17 cellular contexts compared by ENCODE assay signal in the genomic region with DNA sequence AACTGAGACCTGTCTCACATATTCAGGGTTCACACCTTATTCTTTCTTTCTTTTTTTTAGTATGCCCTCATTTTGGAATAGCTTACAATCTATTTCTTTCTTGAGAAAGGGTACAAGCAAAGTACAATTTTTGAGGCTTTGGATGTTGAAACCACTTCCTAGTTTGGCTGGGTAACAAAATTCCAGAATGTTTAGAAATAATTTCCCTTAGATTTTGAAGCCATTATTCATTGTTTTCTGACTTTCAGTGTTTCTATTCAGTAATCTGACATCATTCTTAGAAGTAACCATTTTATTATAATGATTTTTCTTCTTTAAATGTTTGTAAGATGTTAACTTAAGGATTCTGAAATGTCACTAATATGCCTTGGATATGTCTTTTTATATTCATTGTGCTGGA. TPM values are rescaled to one million over a fixed set of nuclear protein-coding genes. Genes with fewer than 3 reads are reported as not detected.
A peak's percentile ranks its signal among the peaks of the same experiment; 100 is the strongest.
DNase-seq lines count a peak whose midpoint lies in the region; ATAC-seq, FAIRE-seq and TF ChIP-seq lines count a peak whose summit lies in the region.
"Had no signal": no experiment of that assay in that cellular context is flagged by ENCODE, and none has a peak within 500 bp of the region (broad histone marks: within the 10 kb centered on the region; RNA-seq: fewer than 3 reads in every experiment).

No MANE protein-coding gene starts in this region.

- no peak overlapping the region for H3K4me3 ChIP-seq in astrocyte (ENCODE audit: insufficient read depth, low read depth, low read length)
- no peak overlapping the region for H3K4me3 ChIP-seq in fibroblast of lung (replicated peaks in 1 of 4; ENCODE audit: control extremely low read depth in 1 of 4, insufficient read depth in 1 of 4, low read depth in 3 of 4, low read length in 4 of 4)
- H3K4me3 ChIP-seq in fibroblast of the aortic adventitia (ENCODE audit: low read depth, low read length) = no peak overlapping the region
- no peak overlapping the region for H3K4me3 ChIP-seq in uterus
- H3K4me3 ChIP-seq: BLaER1, HAP-1 had no signal

- no peak overlapping the region for H3K27ac ChIP-seq in astrocyte (ENCODE audit: low read depth, low read length)
- H3K27ac ChIP-seq in fibroblast of lung (ENCODE audit: insufficient read depth, low read length) = no peak overlapping the region
- H3K27ac ChIP-seq in uterus = peak overlapping the region; percentile 24 to 36
- H3K27ac ChIP-seq: BLaER1, HL-60 had no signal

- no peaks in the 10 kb centered on the region for H3K36me3 ChIP-seq in astrocyte (ENCODE audit: insufficient read depth, low read length)
- H3K36me3 ChIP-seq in fibroblast of lung (ENCODE audit: control insufficient read depth, insufficient read depth, low read length) = no peaks in the 10 kb centered on the region
- no peaks in the 10 kb centered on the region for H3K36me3 ChIP-seq in uterus
- H3K36me3 ChIP-seq: BLaER1, HAP-1 had no signal

- no peak for ATAC-seq in GM18861 (IDR thresholded peaks at IDR 0.05; ENCODE audit: unreplicated experiment)
- ATAC-seq in GM21786 (IDR thresholded peaks at IDR 0.05; ENCODE audit: unreplicated experiment) = no peak
- no peak for ATAC-seq in activated CD4-positive, CD25-positive, alpha-beta regulatory T cell treated with anti-CD3 and anti-CD28 coated beads, Interleukin-2, amount 50 U/mL, for 24 hours

- no peaks in the 10 kb centered on the region for H3K79me2 ChIP-seq in astrocyte (ENCODE audit: insufficient read depth, low read length)
- H3K79me2 ChIP-seq in fibroblast of lung (ENCODE audit: control insufficient read depth, insufficient read depth, low read length) = no peaks in the 10 kb centered on the region

- peaks cover 12% of the 10 kb centered on the region for H3K36me3 Mint-ChIP-seq in astrocyte (ENCODE audit: low read depth, unreplicated experiment)
- H3K36me3 Mint-ChIP-seq: CD14-positive monocyte had no signal

- no peak for TF ChIP-seq POLR2A in uterus (IDR thresholded peaks at IDR 0.05)

- H4K20me1 ChIP-seq in astrocyte (ENCODE audit: insufficient read depth, low read length) (no peaks in the 10 kb centered on the region), fibroblast of lung (ENCODE audit: control insufficient read depth, extremely low read depth, insufficient read depth, low read length) (no peaks in the 10 kb centered on the region)
- H4K20me1 ChIP-seq: BLaER1 had no signal

- intact Hi-C loops in uterus (cut with DNase I; ENCODE audit: low total_unique reads) = no loop called here

- TF ChIP-seq CTCF in astrocyte (IDR thresholded peaks at IDR 0.05; ENCODE audit: insufficient read depth, low read depth, low read length) (no peak), fibroblast of lung (conservative IDR thresholded peaks at IDR 0.05 in 1 of 2, IDR thresholded peaks at IDR 0.05 in 1 of 2; ENCODE audit: low read depth in 1 of 2, low read length in 2 of 2) (no peak), fibroblast of the aortic adventitia (IDR thresholded peaks at IDR 0.05; ENCODE audit: insufficient read depth, low read length) (no peak), uterus (IDR thresholded peaks at IDR 0.05) (no peak)

- no peak overlapping the region for H3K4me3 Mint-ChIP-seq in astrocyte (ENCODE audit: unreplicated experiment)
- H3K4me3 Mint-ChIP-seq: CD4-positive, alpha-beta memory T cell had no signal

- peak; percentile 61 for DNase-seq in astrocyte (ENCODE audit: low read depth)
- DNase-seq in fibroblast of lung (ENCODE audit: low read depth in 2 of 2) = peak; percentile 40 to 67
- DNase-seq in fibroblast of the aortic adventitia (ENCODE audit: low read depth) = peak; percentile 61
- DNase-seq in uterus = no peak
- DNase-seq in KG1 (lab: John Stamatoyannopoulos, UW) = no peak
- DNase-seq: ACHN; CD4-positive, alpha-beta memory T cell; DMS79 treated with DMSO at 0.1 percent for 48 hours; GF-D8 had no signal

- no peak overlapping the region for H3K27ac Mint-ChIP-seq in astrocyte (ENCODE audit: unreplicated experiment)
- H3K27ac Mint-ChIP-seq: CD14-positive monocyte had no signal

- no peak overlapping the region for H3K9ac ChIP-seq in astrocyte (ENCODE audit: low read length)
- no peak overlapping the region for H3K9ac ChIP-seq in fibroblast of lung (ENCODE audit: insufficient read depth, low read length)
- H3K9ac ChIP-seq: BLaER1 had no signal

- FAIRE-seq in astrocyte (lab: Jason Lieb, UNC) = no peak
- FAIRE-seq: A204.1 had no signal

- H3K9me3 Mint-ChIP-seq in astrocyte (ENCODE audit: unreplicated experiment) = peaks cover 9% of the 10 kb centered on the region

- H3K9me3 ChIP-seq in astrocyte (ENCODE audit: insufficient read depth, low read depth, low read length) (peaks cover 3% of the 10 kb centered on the region), fibroblast of lung (ENCODE audit: control insufficient read depth, insufficient read depth, low read depth, low read length) (no peaks in the 10 kb centered on the region), uterus (no peaks in the 10 kb centered on the region)
- H3K9me3 ChIP-seq: HAP-1 had no signal

- no peaks in the 10 kb centered on the region for H3K4me1 ChIP-seq in astrocyte (ENCODE audit: insufficient read depth, low read length)
- no peaks in the 10 kb centered on the region for H3K4me1 ChIP-seq in fibroblast of lung (ENCODE audit: control insufficient read depth, extremely low read depth, insufficient read depth, low read length)
- H3K4me1 ChIP-seq in uterus = no peaks in the 10 kb centered on the region
- H3K4me1 ChIP-seq: BLaER1, HAP-1 had no signal

- H3K4me1 Mint-ChIP-seq in astrocyte (ENCODE audit: low read depth, unreplicated experiment) = no peaks in the 10 kb centered on the region

- H2AFZ ChIP-seq in astrocyte (ENCODE audit: low read depth, low read length) (no peak overlapping the region), fibroblast of lung (ENCODE audit: low read length) (no peak overlapping the region)

- no peaks in the 10 kb centered on the region for H3K27me3 Mint-ChIP-seq in astrocyte (ENCODE audit: low read depth, unreplicated experiment)
- H3K27me3 Mint-ChIP-seq: CD4-positive, alpha-beta memory T cell had no signal

- H3K27me3 ChIP-seq in astrocyte (ENCODE audit: insufficient read depth, low read length) = no peaks in the 10 kb centered on the region
- no peaks in the 10 kb centered on the region for H3K27me3 ChIP-seq in fibroblast of lung (ENCODE audit: control insufficient read depth, insufficient read depth, low read length)
- no peaks in the 10 kb centered on the region for H3K27me3 ChIP-seq in uterus
- H3K27me3 ChIP-seq: BLaER1 had no signal

- H3K4me2 ChIP-seq in astrocyte (ENCODE audit: low read length) = no peak overlapping the region
- H3K4me2 ChIP-seq in fibroblast of lung (ENCODE audit: extremely low read depth, insufficient read depth, low read length) = no peak overlapping the region
- H3K4me2 ChIP-seq: BLaER1 had no signal

RNA-seq across cellular contexts. Expression of gene ST8SIA1, which starts 28.2 kb away (rescaled TPM):
- total RNA-seq in astrocyte (7.7 and 14.4 TPM in 2 replicates), fibroblast of lung (5.9 and 23.9 TPM in 2 replicates), fibroblast of the aortic adventitia (ENCODE audit: low replicate concordance) (4.6 and 13.7 TPM in 2 replicates), uterus (10 to 100 TPM in 2 of 4 donors, 1 to 10 TPM in 2; 7.8 to 14.6 (median 9.9) TPM)
- 0.45 and 3.5 TPM in 2 replicates for polyA plus RNA-seq in fibroblast of lung
- polyA plus RNA-seq in fibroblast of lung (2012) = 0.68 and 2.5 TPM in 2 replicates
- 6.6 TPM in 1 of 2 replicates, not detected in the other for polyA minus RNA-seq in fibroblast of lung (ENCODE audit: low replicate concordance)
- polyA plus RNA-seq: CD14-positive monocyte had no signal

Comparison
In these comparisons a context has a peak if more than half of its experiments do, and no peak if none do; other contexts are left out.
1. DNase-seq: peak in astrocyte (single experiment), fibroblast of lung (2 of 2) and fibroblast of the aortic adventitia (single experiment); none in uterus (0 of 2) and KG1 (single experiment).
2. H3K27ac ChIP-seq: peak in uterus (2 of 2); none in astrocyte (single experiment) and fibroblast of lung (single experiment).